ENCODE assay signal across 1 cellular context in genomic region chr12:42807766-42808165, GRCh38.
TF ChIP-seq lines count a peak whose summit lies in the region.

No MANE protein-coding gene starts in this region.

TF ChIP-seq in GM23338, 12 proteins besides CTCF, POLR2A, EP300 and RAD21 (continued from another document):
- TF ChIP-seq ZNF462 (CRISPR knock-in tag; IDR thresholded peaks at IDR 0.05) (no peak), JUNB (IDR thresholded peaks at IDR 0.05; ENCODE audit: unreplicated experiment) (no peak), EZH2phosphoT487 (IDR thresholded peaks at IDR 0.05; ENCODE audit: unreplicated experiment) (no peak), ZNF331 (CRISPR knock-in tag; IDR thresholded peaks at IDR 0.05; ENCODE audit: low read depth) (no peak), ZNF114 (CRISPR knock-in tag; IDR thresholded peaks at IDR 0.05) (no peak), ETS1 (IDR thresholded peaks at IDR 0.05) (no peak)
